Comparison of ENCODE assay signal across 11 cellular contexts in the genomic region with DNA sequence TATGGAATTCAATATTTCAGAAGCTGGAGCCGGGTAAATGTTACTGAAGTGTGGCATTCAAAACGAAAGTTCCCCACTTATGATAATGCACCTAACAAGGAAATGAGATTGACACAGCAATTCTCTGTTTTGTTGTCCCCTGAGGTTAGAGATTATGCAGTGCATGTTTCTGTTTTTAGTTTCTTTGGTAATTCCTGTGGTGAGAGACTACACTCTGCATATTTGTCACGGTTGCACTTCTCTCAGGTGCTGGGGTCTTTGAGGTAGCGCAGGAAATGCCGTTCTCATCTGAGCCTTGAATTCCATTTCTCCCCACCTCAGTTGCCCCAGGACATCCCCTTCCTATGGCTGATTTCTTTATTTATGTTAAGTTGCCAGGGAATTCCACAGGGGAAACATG. TPM values are rescaled to one million over a fixed set of nuclear protein-coding genes. Genes with fewer than 3 reads are reported as not detected.
A peak's percentile ranks its signal among the peaks of the same experiment; 100 is the strongest.
DNase-seq lines count a peak whose midpoint lies in the region; ATAC-seq and TF ChIP-seq lines count a peak whose summit lies in the region.
"Had no signal": no experiment of that assay in that cellular context is flagged by ENCODE, and none has a peak within 500 bp of the region (broad histone marks: within the 10 kb centered on the region; RNA-seq: fewer than 3 reads in every experiment).

No MANE protein-coding gene starts in this region.

- no peak overlapping the region for H2AFZ ChIP-seq in OCI-LY1 (ENCODE audit: low read length)

- no peaks in the 10 kb centered on the region for H3K36me3 Mint-ChIP-seq in T-cell

- ATAC-seq in GM18511 (IDR thresholded peaks at IDR 0.05; ENCODE audit: unreplicated experiment) (peak; percentile 100), GM21367 (IDR thresholded peaks at IDR 0.05; ENCODE audit: unreplicated experiment) (peak; percentile 100), HG03060 (IDR thresholded peaks at IDR 0.05; ENCODE audit: low read depth, unreplicated experiment) (peak; percentile 100), right lobe of liver (no peak), T-cell (replicated peaks in 1 of 4) (no peak)

- peaks cover 10% of the 10 kb centered on the region for H3K4me1 ChIP-seq in OCI-LY1 (ENCODE audit: insufficient read depth, low read length, severe bottlenecking)
- no peaks in the 10 kb centered on the region for H3K4me1 ChIP-seq in right lobe of liver
- H3K4me1 ChIP-seq: esophagus squamous epithelium, SJSA1 had no signal

- H3K27me3 ChIP-seq in OCI-LY1 (ENCODE audit: insufficient read depth, low read length) = no peaks in the 10 kb centered on the region
- H3K27me3 ChIP-seq in right lobe of liver = no peaks in the 10 kb centered on the region
- H3K27me3 ChIP-seq: esophagus squamous epithelium, SJSA1 had no signal

- TF ChIP-seq CTCF in OCI-LY1 (IDR thresholded peaks at IDR 0.05; ENCODE audit: low read length) (no peak), right lobe of liver (IDR thresholded peaks at IDR 0.05) (no peak)

- no peaks in the 10 kb centered on the region for H3K4me1 Mint-ChIP-seq in T-cell

- H3K9me2 ChIP-seq in OCI-LY1 (ENCODE audit: low read depth, low read length) = no peaks in the 10 kb centered on the region

- H3K27me3 Mint-ChIP-seq in T-cell = peaks cover 10 to 12% of the 10 kb centered on the region in 2 donors

- H4K20me1 ChIP-seq in OCI-LY1 (ENCODE audit: insufficient read depth, low read length) = no peaks in the 10 kb centered on the region

- 62% methylated on average over 4 of the region's 5 CpGs for WGBS in right lobe of liver (ENCODE audit: insufficient coverage, low coverage, low lambda C conversion rate, missing lambda C conversion rate)

- POLR2A ChIA-PET in T-cell (lab: Charles Lee) = no interaction called here

- H3K9me3 ChIP-seq in OCI-LY1 (ENCODE audit: low read length) (peaks cover 8% of the 10 kb centered on the region; the same call in 1 of the 2 replicates), right lobe of liver (no peaks in the 10 kb centered on the region)
- H3K9me3 ChIP-seq: esophagus squamous epithelium, SJSA1 had no signal

- CTCF ChIA-PET in T-cell (lab: Charles Lee) = no interaction called here

- no peaks in the 10 kb centered on the region for H3K79me2 ChIP-seq in OCI-LY1 (ENCODE audit: insufficient read depth, low read length)

- H3F3A ChIP-seq in OCI-LY1 (ENCODE audit: insufficient read depth, low read length) = no peaks in the 10 kb centered on the region

- H3K9me3 Mint-ChIP-seq in T-cell = peaks cover 4 to 5% (median 4%) of the 10 kb centered on the region in 3 donors

- intact Hi-C loops in right lobe of liver (cut with DNase I) = no loop called here

- no peak overlapping the region for H3K27ac ChIP-seq in OCI-LY1 (ENCODE audit: low read depth, low read length, poor library complexity, severe bottlenecking)
- no peak overlapping the region for H3K27ac ChIP-seq in right lobe of liver
- H3K27ac ChIP-seq: esophagus squamous epithelium, SJSA1 had no signal

- DNase-seq in right lobe of liver (no peak), T-cell (no peak), NCI-H187 treated with DMSO at 0.1 percent for 48 hours (lab: John Stamatoyannopoulos, UW) (no peak)
- no peak for DNase-seq in NK-92 treated with Interleukin-12 subunit alpha and Interleukin-12 subunit beta, amount 100 ng/mL, for 24 hours (lab: John Stamatoyannopoulos, UW)
- DNase-seq: esophagus squamous epithelium, HCEC 1CT had no signal

- H3K27ac Mint-ChIP-seq in T-cell = no peak overlapping the region

- H3K9ac ChIP-seq in OCI-LY1 (ENCODE audit: low read length) = no peak overlapping the region

- peak overlapping the region; percentile 12 for H3K4me2 ChIP-seq in OCI-LY1 (ENCODE audit: low read length)

- H3K4me3 ChIP-seq in OCI-LY1 (ENCODE audit: low read depth, low read length, poor library complexity, severe bottlenecking) (peak overlapping the region; percentile 2), right lobe of liver (no peak overlapping the region)
- H3K4me3 ChIP-seq: esophagus squamous epithelium, SJSA1 had no signal

- H3K36me3 ChIP-seq in OCI-LY1 (ENCODE audit: insufficient read depth, low read length) (no peaks in the 10 kb centered on the region; the same call in 1 of the 2 replicates), right lobe of liver (no peaks in the 10 kb centered on the region)
- H3K36me3 ChIP-seq: esophagus squamous epithelium, SJSA1 had no signal

- TF ChIP-seq POLR2A in right lobe of liver (IDR thresholded peaks at IDR 0.05) = no peak

- no peak overlapping the region for H3K4me3 Mint-ChIP-seq in T-cell

RNA-seq across cellular contexts. Expression of a gene that starts 15.3 kb away (rescaled TPM):
- total RNA-seq in right lobe of liver = under 1 TPM; 0.04 to 0.31 (median 0.13) TPM
- under 1 TPM; 0.26 to 0.73 (median 0.50) TPM for total RNA-seq in T-cell
- total RNA-seq: SJSA1 had no signal

Comparison
In these comparisons a context has a peak if more than half of its experiments do, and no peak if none do; other contexts are left out.
1. ATAC-seq: peak in GM18511 (single experiment), GM21367 (single experiment) and HG03060 (single experiment); none in right lobe of liver (0 of 4) and T-cell (0 of 4).